In the genomic region with DNA sequence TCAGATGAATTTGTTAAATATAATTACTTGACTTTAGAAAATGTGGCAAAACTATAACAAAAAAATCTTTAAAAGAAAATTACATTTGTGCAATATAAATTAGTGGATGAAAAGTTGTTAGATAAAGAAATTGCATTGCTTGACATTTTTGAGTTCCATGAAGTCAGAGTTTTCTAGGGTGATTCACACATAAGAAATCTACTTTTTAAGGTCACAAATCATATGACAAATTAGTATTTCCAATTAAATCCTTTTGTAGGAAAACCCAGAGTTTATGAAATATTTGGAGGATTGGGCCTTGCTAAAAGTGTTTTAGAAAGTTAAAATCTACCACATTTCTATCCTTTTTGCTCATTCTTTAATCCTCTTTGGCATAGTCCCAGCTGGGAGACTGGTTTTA, we compare ENCODE assay signal across 2 cellular contexts.
TF ChIP-seq lines count a peak whose summit lies in the region.

No MANE protein-coding gene starts in this region.

TF ChIP-seq in SK-N-SH treated with all-trans-retinoic acid at 6 μM for 48 hours, 23 proteins besides CTCF, POLR2A, EP300 and RAD21:
- TF ChIP-seq ZNF565 (CRISPR knock-in tag; conservative IDR thresholded peaks at IDR 0.05; ENCODE audit: low read depth) (no peak), ISL1 (CRISPR knock-in tag; IDR thresholded peaks at IDR 0.05) (peak; percentile 81)
TF ChIP-seq in SK-N-SH treated with all-trans-retinoic acid at 6 μM for 48 hours: peak in this region for 1.

TF ChIP-seq in SK-N-SH, 30 proteins besides CTCF, POLR2A, EP300 and RAD21:
- TF ChIP-seq GATA2 (CRISPR knock-in tag; IDR thresholded peaks at IDR 0.05) = no peak
TF ChIP-seq in SK-N-SH: peak in this region for 0.
